8 cellular contexts compared by ENCODE assay signal in the genomic region with DNA sequence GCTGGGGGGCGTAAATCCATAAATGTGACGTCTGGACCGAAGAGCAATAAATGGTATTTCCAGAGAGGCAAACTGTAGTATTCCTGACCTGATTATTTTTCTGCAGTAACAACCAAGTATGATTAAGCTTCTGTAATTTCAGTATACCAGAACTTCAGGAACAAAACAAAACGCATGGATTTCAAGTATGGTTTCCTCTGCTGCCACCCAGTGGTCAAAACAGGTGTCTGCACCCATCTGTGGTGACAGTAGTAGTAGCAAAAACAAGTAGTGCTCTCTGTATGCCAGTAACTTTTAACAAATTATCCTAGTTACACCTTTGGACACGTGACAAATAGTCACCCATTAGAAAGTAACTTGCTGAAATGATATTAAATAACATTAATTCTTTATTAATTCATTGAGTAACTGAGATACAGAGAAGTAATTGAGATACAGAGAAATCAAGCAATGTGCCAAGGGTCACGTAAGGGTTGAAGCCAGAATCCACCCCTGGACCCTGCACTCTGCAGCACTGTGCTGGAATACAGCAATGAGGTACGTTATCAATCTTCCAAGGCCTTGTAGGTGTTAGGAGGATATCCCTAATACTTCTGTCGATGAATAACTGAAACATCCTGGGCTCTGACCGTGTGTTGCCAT. TPM values are rescaled to one million over a fixed set of nuclear protein-coding genes. Genes with fewer than 3 reads are reported as not detected.
A peak's percentile ranks its signal among the peaks of the same experiment; 100 is the strongest.
DNase-seq lines count a peak whose midpoint lies in the region; ATAC-seq lines count a peak whose summit lies in the region.

No MANE protein-coding gene starts in this region.

- H3K4me1 ChIP-seq in neuron (ENCODE audit: insufficient read depth, low read length), result peaks cover 6% of the 10 kb centered on the region
- H3K4me1 ChIP-seq in subcutaneous abdominal adipose tissue (ENCODE audit: control insufficient read depth in 5 of 5, insufficient read depth in 5 of 5, low read length in 5 of 5), result peaks cover 3 to 13% (median 7%) of the 10 kb centered on the region in 5 donors

- H3K27me3 ChIP-seq in neuron (ENCODE audit: insufficient read depth, low read length), result no peaks in the 10 kb centered on the region
- H3K27me3 ChIP-seq in subcutaneous abdominal adipose tissue (ENCODE audit: control insufficient read depth in 5 of 5, insufficient read depth in 4 of 5, low read length in 5 of 5), result no peaks in the 10 kb centered on the region

- H3K9ac ChIP-seq in subcutaneous abdominal adipose tissue (ENCODE audit: low read length in 5 of 5), result peak overlapping the region in 1 of 5 donors; percentile 32

- H3K36me3 ChIP-seq in neuron (ENCODE audit: insufficient read depth, low read length) (no peaks in the 10 kb centered on the region), subcutaneous abdominal adipose tissue (ENCODE audit: control insufficient read depth in 5 of 5, insufficient read depth in 5 of 5, low read length in 5 of 5) (no peaks in the 10 kb centered on the region)

- DNase-seq in AG20443 (ENCODE audit: low spot score), result peak; percentile 58
- peak; percentile 71 for DNase-seq in HT1080 (ENCODE audit: low read depth)
- DNase-seq in OCI-M1 (lab: John Stamatoyannopoulos, UW), result peak; percentile 90
- peak; percentile 77 to 79 for DNase-seq in activated T-cell treated with anti-CD3 and anti-CD28 coated beads, Interleukin-2, amount 50 U/mL, for 48 hours
- peak; percentile 87 for DNase-seq in fibroblast of peridontal ligament (ENCODE audit: extremely low read depth)

- H3K4me3 ChIP-seq in neuron (ENCODE audit: low read length) (no peak overlapping the region), subcutaneous abdominal adipose tissue (ENCODE audit: low read depth in 1 of 5, low read length in 5 of 5) (peak overlapping the region; percentile 29 to 58 (median 33))

- peak overlapping the region; percentile 63 for H2AFZ ChIP-seq in neuron (ENCODE audit: low read depth, low read length)

- H3K9me3 ChIP-seq in neuron (ENCODE audit: low read length) (no peaks in the 10 kb centered on the region), subcutaneous abdominal adipose tissue (ENCODE audit: control insufficient read depth in 5 of 5, low read length in 5 of 5) (no peaks in the 10 kb centered on the region)

- ATAC-seq in GM18870 (IDR thresholded peaks at IDR 0.05; ENCODE audit: unreplicated experiment), result peak; percentile 65

- no peak overlapping the region for H3K27ac ChIP-seq in subcutaneous abdominal adipose tissue (ENCODE audit: low read depth, low read length)

RNA-seq across cellular contexts. Expression of a gene that starts 7.9 kb away (rescaled TPM):
- 0.07 TPM in 1 of 2 replicates, not detected in the other for total RNA-seq in HT1080 (2014; rRNA removed; shearing (Covaris generic))
- polyA plus RNA-seq in HT1080 (2015; cell fraction: cytosol; rRNA removed), result 0.17 TPM in 1 of 2 replicates, not detected in the other
- polyA plus RNA-seq in HT1080 (2015; cell fraction: nucleus; rRNA removed), result not detected in 2 replicates

RNA-seq across cellular contexts. Expression of a gene that starts 9.8 kb away (rescaled TPM):
- 50.5 and 51.4 TPM in 2 replicates for total RNA-seq in HT1080 (2014; rRNA removed; shearing (Covaris generic))
- 43.2 and 44.9 TPM in 2 replicates for polyA plus RNA-seq in HT1080 (2015; cell fraction: cytosol; rRNA removed)
- 4.8 and 8.4 TPM in 2 replicates for polyA plus RNA-seq in HT1080 (2015; cell fraction: nucleus; rRNA removed)

RNA-seq across cellular contexts. Expression of a gene that starts 16.0 kb away (rescaled TPM):
- total RNA-seq in HT1080 (2014; rRNA removed; shearing (Covaris generic)), result 0.06 TPM in 1 of 2 replicates, not detected in the other
- 0.05 and 0.20 TPM in 2 replicates for polyA plus RNA-seq in HT1080 (2015; cell fraction: cytosol; rRNA removed)
- not detected in 2 replicates for polyA plus RNA-seq in HT1080 (2015; cell fraction: nucleus; rRNA removed)

RNA-seq across cellular contexts. Expression of a gene that starts 50.1 kb away (rescaled TPM):
- 1.0 and 1.3 TPM in 2 replicates for total RNA-seq in HT1080 (2014; rRNA removed; shearing (Covaris generic))
- polyA plus RNA-seq in HT1080 (2015; cell fraction: cytosol; rRNA removed), result 0.78 and 0.95 TPM in 2 replicates
- 1.4 and 1.7 TPM in 2 replicates for polyA plus RNA-seq in HT1080 (2015; cell fraction: nucleus; rRNA removed)

RNA-seq across cellular contexts. Expression of a gene that starts 54.8 kb away (rescaled TPM):
- 0.27 and 0.32 TPM in 2 replicates for total RNA-seq in HT1080 (2014; rRNA removed; shearing (Covaris generic))
- 0.06 and 0.17 TPM in 2 replicates for polyA plus RNA-seq in HT1080 (2015; cell fraction: cytosol; rRNA removed)
- polyA plus RNA-seq in HT1080 (2015; cell fraction: nucleus; rRNA removed), result 0.15 and 0.38 TPM in 2 replicates
